8 cellular contexts compared by ENCODE assay signal in the genomic region with DNA sequence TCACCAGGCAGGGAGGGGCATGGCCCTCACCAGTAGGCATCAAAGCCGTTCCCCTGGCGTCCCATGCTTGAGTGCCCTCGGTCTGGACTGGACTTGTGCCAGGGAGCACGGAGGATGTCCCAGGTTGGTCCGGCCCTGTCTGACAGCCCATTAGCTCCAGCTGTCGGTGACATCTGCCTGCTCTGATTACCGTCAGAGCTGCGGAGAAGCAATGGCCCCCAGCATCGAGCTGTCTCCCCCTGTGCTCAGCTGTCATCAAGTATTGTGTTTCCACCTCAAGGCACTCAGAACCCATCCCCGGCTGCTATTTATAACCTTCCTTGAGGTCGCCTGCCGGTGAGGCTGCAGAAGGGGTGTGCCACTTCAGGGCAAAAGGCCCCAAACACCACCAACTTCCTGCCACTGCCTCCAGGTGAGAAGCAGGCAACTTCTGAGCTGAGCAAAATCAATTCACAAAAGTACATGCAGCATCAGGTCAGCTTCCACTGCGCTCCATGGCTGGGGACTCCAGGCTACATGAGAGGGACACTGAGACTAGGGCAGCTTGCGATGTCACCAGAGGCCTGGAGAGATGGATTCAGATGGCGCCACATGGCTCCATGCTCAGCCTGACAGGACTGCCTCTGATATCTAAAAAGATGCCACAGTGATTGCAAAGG.
DNase-seq lines count a peak whose midpoint lies in the region; ATAC-seq, FAIRE-seq and TF ChIP-seq lines count a peak whose summit lies in the region.

No MANE protein-coding gene starts in this region.

- H3F3A ChIP-seq in MM.1S (ENCODE audit: insufficient read depth, low read length), result no peaks in the 10 kb centered on the region

- RAD21 ChIA-PET in GM12878 (lab: Charles Lee; ENCODE audit: unreplicated experiment), result interaction anchor here (0.6 to 6.5 kb wide), 12 partner anchors 12 to 721 kb away, joined by 3 to 49 read pairs (median 6); no protein-coding TSS in a partner anchor

- intact Hi-C loops in GM12878 (cut with micrococcal nuclease; ENCODE audit: unreplicated experiment), result no loop called here
- intact Hi-C loops in thyroid gland (cut with DNase I), result no loop called here

- H3K27me3 ChIP-seq in MM.1S (replicated peaks; ENCODE audit: insufficient read depth, low read length) (no peaks in the 10 kb centered on the region), GM12878 (replicated peaks in 1 of 2; ENCODE audit: control insufficient read depth in 2 of 2, insufficient read depth in 2 of 2, low read length in 1 of 2) (no peaks in the 10 kb centered on the region), thyroid gland (no peaks in the 10 kb centered on the region)

- no TSS peak for BruUV-seq in GM12878 (replicated peaks; lab: Mats Ljungman, UMichigan)

- no peak for TF ChIP-seq RAD21 in GM12878 (IDR thresholded peaks at IDR 0.05; ENCODE audit: insufficient read depth, low read depth, low read length)

- in situ Hi-C loops in GM12878 (cut with MboI), result no loop called here

- WGBS in GM12878 (ENCODE audit: insufficient coverage, insufficient replicate concordance, low lambda C conversion rate, missing lambda C conversion rate), result 18% methylated on average over 15 of the region's 15 CpGs
- WGBS in thyroid gland, 2 donors, result 47 to 62% methylated on average over 12 to 15 of the region's 15 CpGs

- H3K27ac ChIP-seq in MM.1S (ENCODE audit: low read length) (no peak overlapping the region), GM12878 (ENCODE audit: control insufficient read depth, insufficient read depth) (peak overlapping the region; percentile 6; the same call in 1 of the 2 replicates), thyroid gland (no peak overlapping the region)

- ATAC-seq in GM12878 (peak; percentile 72), HG03280 (IDR thresholded peaks at IDR 0.05; ENCODE audit: unreplicated experiment) (no peak)

- H3K4me2 ChIP-seq in MM.1S (ENCODE audit: low read depth, low read length) (peak overlapping the region; percentile 29; the same call in 1 of the 2 replicates), GM12878 (ENCODE audit: control insufficient read depth, insufficient read depth) (peak overlapping the region; percentile 75)

- H4K20me1 ChIP-seq in MM.1S (ENCODE audit: insufficient read depth, low read length) (no peaks in the 10 kb centered on the region), GM12878 (ENCODE audit: control insufficient read depth, insufficient read depth) (no peaks in the 10 kb centered on the region)

- H3K4me1 ChIP-seq in MM.1S (ENCODE audit: low read length), result peaks cover 35% of the 10 kb centered on the region
- peaks cover 33% of the 10 kb centered on the region for H3K4me1 ChIP-seq in GM12878 (ENCODE audit: control insufficient read depth, insufficient read depth, low read length)
- H3K4me1 ChIP-seq in thyroid gland, result peaks cover 17 to 35% of the 10 kb centered on the region in 2 donors

- SMC1A ChIA-PET in GM12878 (lab: Charles Lee; ENCODE audit: uncharacterized antibody, unreplicated experiment), result interaction anchor here (0.7 to 5.4 kb wide), 20 partner anchors 8 to 144 kb away, joined by 3 to 38 read pairs (median 4); no protein-coding TSS in a partner anchor

- H3K79me2 ChIP-seq in MM.1S (ENCODE audit: low read length) (no peaks in the 10 kb centered on the region), GM12878 (ENCODE audit: control insufficient read depth, insufficient read depth, low read length) (no peaks in the 10 kb centered on the region)

- peak in 5 of 6 experiments; percentile 1 to 58 (median 54) for DNase-seq in stimulated activated naive CD4-positive, alpha-beta T cell (lab: John Stamatoyannopoulos, UW)
- DNase-seq in stimulated activated naive CD4-positive, alpha-beta T cell treated with Interleukin-2 at 50 U/mL for 16 hours (lab: John Stamatoyannopoulos, UW), result no peak
- DNase-seq in MM.1S (peak; percentile 79), GM12878 (ENCODE audit: low read depth, low spot score) (peak; percentile 77), thyroid gland (peak; percentile 42 to 55), GM03348 (ENCODE audit: low spot score) (no peak), cerebellum (ENCODE audit: low spot score) (no peak)

- POLR2A ChIA-PET in GM12878 (lab: Charles Lee), result interaction anchor here (1.0 to 1.3 kb wide), 4 partner anchors 12 to 1078 kb away, joined by 3 read pairs; no protein-coding TSS in a partner anchor

- H2AFZ ChIP-seq in MM.1S (ENCODE audit: low read length) (no peak overlapping the region), GM12878 (ENCODE audit: control insufficient read depth, low read depth, low read length) (peak overlapping the region; percentile 30)

- H3K9me3 ChIP-seq in MM.1S (replicated peaks; ENCODE audit: insufficient read depth, low read length) (no peaks in the 10 kb centered on the region), GM12878 (replicated peaks; ENCODE audit: control insufficient read depth, insufficient read depth, low read length) (no peaks in the 10 kb centered on the region), thyroid gland (no peaks in the 10 kb centered on the region)

- CTCF ChIA-PET in GM12878 (lab: Yijun Ruan, JAX), result interaction anchor here (0.6 to 6.5 kb wide), 11 partner anchors 8 to 126 kb away, joined by 3 to 77 read pairs (median 4); no protein-coding TSS in a partner anchor

- TF ChIP-seq EP300 in GM12878 (IDR thresholded peaks at IDR 0.05; ENCODE audit: borderline replicate concordance in 1 of 2, control insufficient read depth in 1 of 2, low read depth in 2 of 2, low read length in 2 of 2), result peak in 1 of 2 experiments; percentile 10; a peak in 1 of 4 replicates

- no peak overlapping the region for H3K4me3 ChIP-seq in MM.1S (ENCODE audit: low read length)
- H3K4me3 ChIP-seq in GM12878, result no peak overlapping the region
- no peak overlapping the region for H3K4me3 ChIP-seq in thyroid gland (replicated peaks in 1 of 3)

- no peak overlapping the region for H3K9ac ChIP-seq in MM.1S (ENCODE audit: low read length)
- no peak overlapping the region for H3K9ac ChIP-seq in GM12878 (ENCODE audit: control insufficient read depth, insufficient read depth, low read length)

- H3K9me2 ChIP-seq in MM.1S (replicated peaks; ENCODE audit: insufficient read depth, low read length), result no peaks in the 10 kb centered on the region

- H3K36me3 ChIP-seq in MM.1S (replicated peaks; ENCODE audit: insufficient read depth, low read length), result no peaks in the 10 kb centered on the region
- H3K36me3 ChIP-seq in GM12878 (ENCODE audit: control insufficient read depth in 2 of 2, insufficient read depth in 2 of 2, low read length in 1 of 2), result no peaks in the 10 kb centered on the region
- no peaks in the 10 kb centered on the region for H3K36me3 ChIP-seq in thyroid gland

- TF ChIP-seq CTCF in MM.1S (IDR thresholded peaks at IDR 0.05; ENCODE audit: low read length) (no peak), GM12878 (IDR thresholded peaks at IDR 0.05 in 2 of 3, conservative IDR thresholded peaks at IDR 0.05 in 1 of 3; ENCODE audit: control insufficient read depth in 2 of 3, extremely low read depth in 1 of 3, insufficient read depth in 1 of 3, low read depth in 3 of 3, low read length in 3 of 3) (peak in 2 of 3 experiments; percentile 5 to 9; a peak in 1 of 6 replicates), thyroid gland (IDR thresholded peaks at IDR 0.05) (no peak)

- FAIRE-seq in GM12878 (lab: Jason Lieb, UNC), result no peak

- TF ChIP-seq POLR2A in GM12878 (IDR thresholded peaks at IDR 0.05; ENCODE audit: low read depth, low read length) (no peak), thyroid gland (IDR thresholded peaks at IDR 0.05) (no peak)

TF ChIP-seq in GM12878, 131 proteins besides CTCF, POLR2A, EP300 and RAD21 (continues in another document):
- TF ChIP-seq, protein P1, sequence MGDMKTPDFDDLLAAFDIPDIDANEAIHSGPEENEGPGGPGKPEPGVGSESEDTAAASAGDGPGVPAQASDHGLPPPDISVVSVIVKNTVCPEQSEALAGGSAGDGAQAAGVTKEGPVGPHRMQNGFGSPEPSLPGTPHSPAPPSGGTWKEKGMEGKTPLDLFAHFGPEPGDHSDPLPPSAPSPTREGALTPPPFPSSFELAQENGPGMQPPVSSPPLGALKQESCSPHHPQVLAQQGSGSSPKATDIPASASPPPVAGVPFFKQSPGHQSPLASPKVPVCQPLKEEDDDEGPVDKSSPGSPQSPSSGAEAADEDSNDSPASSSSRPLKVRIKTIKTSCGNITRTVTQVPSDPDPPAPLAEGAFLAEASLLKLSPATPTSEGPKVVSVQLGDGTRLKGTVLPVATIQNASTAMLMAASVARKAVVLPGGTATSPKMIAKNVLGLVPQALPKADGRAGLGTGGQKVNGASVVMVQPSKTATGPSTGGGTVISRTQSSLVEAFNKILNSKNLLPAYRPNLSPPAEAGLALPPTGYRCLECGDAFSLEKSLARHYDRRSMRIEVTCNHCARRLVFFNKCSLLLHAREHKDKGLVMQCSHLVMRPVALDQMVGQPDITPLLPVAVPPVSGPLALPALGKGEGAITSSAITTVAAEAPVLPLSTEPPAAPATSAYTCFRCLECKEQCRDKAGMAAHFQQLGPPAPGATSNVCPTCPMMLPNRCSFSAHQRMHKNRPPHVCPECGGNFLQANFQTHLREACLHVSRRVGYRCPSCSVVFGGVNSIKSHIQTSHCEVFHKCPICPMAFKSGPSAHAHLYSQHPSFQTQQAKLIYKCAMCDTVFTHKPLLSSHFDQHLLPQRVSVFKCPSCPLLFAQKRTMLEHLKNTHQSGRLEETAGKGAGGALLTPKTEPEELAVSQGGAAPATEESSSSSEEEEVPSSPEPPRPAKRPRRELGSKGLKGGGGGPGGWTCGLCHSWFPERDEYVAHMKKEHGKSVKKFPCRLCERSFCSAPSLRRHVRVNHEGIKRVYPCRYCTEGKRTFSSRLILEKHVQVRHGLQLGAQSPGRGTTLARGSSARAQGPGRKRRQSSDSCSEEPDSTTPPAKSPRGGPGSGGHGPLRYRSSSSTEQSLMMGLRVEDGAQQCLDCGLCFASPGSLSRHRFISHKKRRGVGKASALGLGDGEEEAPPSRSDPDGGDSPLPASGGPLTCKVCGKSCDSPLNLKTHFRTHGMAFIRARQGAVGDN (IDR thresholded peaks at IDR 0.05), result peak; percentile 47; the same call in 1 of the 2 replicates
- TF ChIP-seq BHLHE40 (IDR thresholded peaks at IDR 0.05; ENCODE audit: borderline replicate concordance in 1 of 2, low read depth in 2 of 2, low read length in 1 of 2) (peak in 1 of 2 experiments; percentile 74; a peak in 2 of 4 replicates), IKZF2 (IDR thresholded peaks at IDR 0.05) (peak; percentile 9 to 29; a peak in 1 of 4 replicates), ZNF384 (IDR thresholded peaks at IDR 0.05; ENCODE audit: borderline replicate concordance, low read depth, low read length) (no peak), SMARCA5 (IDR thresholded peaks at IDR 0.05) (peak; percentile 11; the same call in 1 of the 2 replicates), NFXL1 (IDR thresholded peaks at IDR 0.05; ENCODE audit: borderline replicate concordance) (no peak), MTA2 (IDR thresholded peaks at IDR 0.05; ENCODE audit: low read depth) (peak; percentile 54; the same call in 1 of the 2 replicates)

Comparison
In these comparisons a context has a peak if more than half of its experiments do, and no peak if none do; other contexts are left out.
1. DNase-seq: peak in stimulated activated naive CD4-positive, alpha-beta T cell (5 of 6), MM.1S (single experiment), GM12878 (single experiment) and thyroid gland (2 of 2); none in stimulated activated naive CD4-positive, alpha-beta T cell treated with Interleukin-2 at 50 U/mL for 16 hours (single experiment), GM03348 (single experiment) and cerebellum (single experiment).
2. CTCF ChIP-seq: peak in GM12878 (2 of 3); none in MM.1S (single experiment) and thyroid gland (0 of 6).